Comparison of ENCODE assay signal across 18 cellular contexts in genomic region chr7:47078241-47078640, GRCh38.
"Had no signal": no experiment of that assay in that cellular context is flagged by ENCODE, and none has a peak within 500 bp of the region (broad histone marks: within the 10 kb centered on the region; RNA-seq: fewer than 3 reads in every experiment).

No MANE protein-coding gene starts in this region.

- H3K4me3 ChIP-seq: body of pancreas, left ventricle myocardium inferior, right atrium auricular region, skin epidermis, transverse colon had no signal

- ATAC-seq: activated naive CD4-positive, alpha-beta T cell treated with anti-CD3 and anti-CD28 coated beads, Interleukin-2, amount 50 U/mL, for 72 hours; activated T-cell treated with anti-CD3 and anti-CD28 coated beads, Interleukin-2, amount 50 U/mL, for 72 hours; body of pancreas; naive thymus-derived CD8-positive, alpha-beta T cell had no signal

- H3K27me3 ChIP-seq: body of pancreas, right atrium auricular region, transverse colon had no signal

- H3K9me3 ChIP-seq: body of pancreas, left ventricle myocardium inferior, transverse colon had no signal

- H3K36me3 ChIP-seq: left ventricle myocardium inferior, right atrium auricular region, transverse colon had no signal

- DNase-seq: activated CD4-positive, alpha-beta T cell treated with anti-CD3 and anti-CD28 coated beads, Interleukin-2, amount 10 ng/mL, durations not matched to agents 7 days and 5 days; activated CD8-positive, alpha-beta memory T cell treated with anti-CD3 and anti-CD28 coated beads, Interleukin-2, amount 50 U/mL, for 48 hours; activated gamma-delta T cell; activated T-cell treated with anti-CD3 and anti-CD28 coated beads, Interleukin-2, amount 50 U/mL, for 72 hours; amniotic stem cell; body of pancreas; effector memory CD4-positive, alpha-beta T cell; hippocampal formation; left ventricle myocardium inferior; naive thymus-derived CD8-positive, alpha-beta T cell; stimulated activated CD4-positive, alpha-beta T cell treated with anti-CD3 and anti-CD28 coated beads, Interleukin-15, amount 100 ng/mL, for 24 hours; stimulated activated CD4-positive, alpha-beta T cell treated with anti-CD3 and anti-CD28 coated beads, Interleukin-4, amount 100 ng/mL, for 24 hours; stimulated activated naive CD4-positive, alpha-beta T cell; T-helper 2 cell; transverse colon had no signal

- H3K27ac ChIP-seq: body of pancreas, left ventricle myocardium inferior, right atrium auricular region, skin epidermis, transverse colon had no signal
